1 cellular context compared by ENCODE assay signal in the genomic region with DNA sequence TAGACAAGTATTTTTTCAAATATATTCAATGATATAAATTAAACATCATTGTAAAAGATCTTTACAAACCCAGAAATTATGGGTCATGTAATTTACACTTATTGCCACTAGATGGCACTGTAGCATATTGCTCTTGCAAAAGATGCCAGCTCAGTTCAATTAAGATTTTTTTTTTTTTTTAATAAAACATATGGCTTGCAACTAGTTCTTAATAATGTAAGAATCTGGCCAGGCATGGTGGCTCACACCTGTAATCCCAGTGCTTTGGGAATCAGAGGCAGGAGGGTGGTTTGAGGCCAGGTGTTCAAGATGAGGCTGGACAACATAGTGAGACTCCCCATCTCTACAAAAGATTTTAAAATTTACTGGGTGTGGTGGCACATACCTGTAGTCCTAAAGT.
TF ChIP-seq lines count a peak whose summit lies in the region.

No MANE protein-coding gene starts in this region.

TF ChIP-seq in GM23338, 12 proteins besides CTCF, POLR2A, EP300 and RAD21 (continued from another document):
- no peak for TF ChIP-seq ZNF462 (CRISPR knock-in tag; IDR thresholded peaks at IDR 0.05)
